Comparison of ENCODE assay signal across 24 cellular contexts in genomic region chr4:18686338-18687039, GRCh38.
DNase-seq lines count a peak whose midpoint lies in the region; ATAC-seq, FAIRE-seq and TF ChIP-seq lines count a peak whose summit lies in the region.
"Had no signal": no experiment of that assay in that cellular context is flagged by ENCODE, and none has a peak within 500 bp of the region (broad histone marks: within the 10 kb centered on the region; RNA-seq: fewer than 3 reads in every experiment).

No MANE protein-coding gene starts in this region.

- no peak overlapping the region for H3K27ac ChIP-seq in astrocyte (ENCODE audit: low read depth, low read length)
- H3K27ac ChIP-seq: 22Rv1, BLaER1, SJSA1 had no signal

- no peak overlapping the region for H2AFZ ChIP-seq in astrocyte (ENCODE audit: low read depth, low read length)
- H2AFZ ChIP-seq: GM23338 had no signal

- H3K36me3 ChIP-seq in astrocyte (ENCODE audit: insufficient read depth, low read length) (no peaks in the 10 kb centered on the region), endocrine pancreas (ENCODE audit: control insufficient read depth, insufficient read depth, low read length) (no peaks in the 10 kb centered on the region)
- H3K36me3 ChIP-seq: BLaER1, HAP-1, SJSA1 had no signal

- no peak overlapping the region for H3K4me3 ChIP-seq in astrocyte (ENCODE audit: insufficient read depth, low read depth, low read length)
- H3K4me3 ChIP-seq in endocrine pancreas (ENCODE audit: control insufficient read depth, insufficient read depth, low read length) = peak overlapping the region; percentile 20
- H3K4me3 ChIP-seq: BLaER1, GM23338, HAP-1, SJSA1 had no signal

- H3K4me1 Mint-ChIP-seq in astrocyte (ENCODE audit: low read depth, unreplicated experiment) (peaks cover 2% of the 10 kb centered on the region), progenitor cell of endocrine pancreas (ENCODE audit: low read depth) (peaks cover 28% of the 10 kb centered on the region)
- no peaks in the 10 kb centered on the region for H3K4me1 Mint-ChIP-seq in stimulated activated naive CD8-positive, alpha-beta T cell treated with anti-CD3 and anti-CD28 coated beads, Interleukin-15, amount 100 ng/mL, for 72 hours

- H3K27me3 ChIP-seq in astrocyte (ENCODE audit: insufficient read depth, low read length) (no peaks in the 10 kb centered on the region), endocrine pancreas (ENCODE audit: control insufficient read depth, insufficient read depth, low read length) (no peaks in the 10 kb centered on the region)
- H3K27me3 ChIP-seq: BLaER1, SJSA1 had no signal

- H3K9me3 ChIP-seq in astrocyte (ENCODE audit: insufficient read depth, low read depth, low read length) (no peaks in the 10 kb centered on the region), endocrine pancreas (ENCODE audit: control insufficient read depth, low read length) (no peaks in the 10 kb centered on the region)
- H3K9me3 ChIP-seq: BLaER1, Caco-2, HAP-1, SJSA1 had no signal

- H3K27me3 Mint-ChIP-seq in astrocyte (ENCODE audit: low read depth, unreplicated experiment) = peaks cover 1% of the 10 kb centered on the region
- no peaks in the 10 kb centered on the region for H3K27me3 Mint-ChIP-seq in progenitor cell of endocrine pancreas
- H3K27me3 Mint-ChIP-seq in stimulated activated naive CD8-positive, alpha-beta T cell treated with anti-CD3 and anti-CD28 coated beads, Interleukin-15, amount 100 ng/mL, for 72 hours = no peaks in the 10 kb centered on the region

- H3K4me2 ChIP-seq in astrocyte (ENCODE audit: low read length) = peak overlapping the region; percentile 46
- H3K4me2 ChIP-seq: BLaER1, GM23338 had no signal

- no peaks in the 10 kb centered on the region for H3K79me2 ChIP-seq in astrocyte (ENCODE audit: insufficient read depth, low read length)

- FAIRE-seq in astrocyte (lab: Jason Lieb, UNC) = no peak
- FAIRE-seq: G401.6, GM18507 had no signal

- H3K36me3 Mint-ChIP-seq in astrocyte (ENCODE audit: low read depth, unreplicated experiment) = no peaks in the 10 kb centered on the region
- no peaks in the 10 kb centered on the region for H3K36me3 Mint-ChIP-seq in progenitor cell of endocrine pancreas (ENCODE audit: insufficient read depth)

- no peaks in the 10 kb centered on the region for H4K20me1 ChIP-seq in astrocyte (ENCODE audit: insufficient read depth, low read length)
- H4K20me1 ChIP-seq: BLaER1 had no signal

- TF ChIP-seq CTCF in astrocyte (IDR thresholded peaks at IDR 0.05; ENCODE audit: insufficient read depth, low read depth, low read length) (no peak), progenitor cell of endocrine pancreas (IDR thresholded peaks at IDR 0.05; ENCODE audit: unreplicated experiment) (no peak)

- H3K9me3 Mint-ChIP-seq in astrocyte (ENCODE audit: unreplicated experiment) (no peaks in the 10 kb centered on the region), progenitor cell of endocrine pancreas (ENCODE audit: low read depth) (no peaks in the 10 kb centered on the region)
- no peaks in the 10 kb centered on the region for H3K9me3 Mint-ChIP-seq in stimulated activated naive CD8-positive, alpha-beta T cell treated with anti-CD3 and anti-CD28 coated beads, Interleukin-15, amount 100 ng/mL, for 72 hours
- H3K9me3 Mint-ChIP-seq: CD4-positive, alpha-beta T cell had no signal

- no peak overlapping the region for H3K27ac Mint-ChIP-seq in astrocyte (ENCODE audit: unreplicated experiment)
- H3K27ac Mint-ChIP-seq in progenitor cell of endocrine pancreas = peak overlapping the region; percentile 37
- peak overlapping the region in 1 of 2 donors; percentile 70 for H3K27ac Mint-ChIP-seq in stimulated activated naive CD8-positive, alpha-beta T cell treated with anti-CD3 and anti-CD28 coated beads, Interleukin-15, amount 100 ng/mL, for 72 hours
- H3K27ac Mint-ChIP-seq: CD4-positive, alpha-beta T cell; GM23338 had no signal

- ATAC-seq in stimulated activated naive CD8-positive, alpha-beta T cell treated with anti-CD3 and anti-CD28 coated beads, Interleukin-15, amount 100 ng/mL, for 72 hours = no peak
- ATAC-seq: GM23338, Panc1 had no signal

- DNase-seq in NCI-H1092 treated with DMSO at 0.1 percent for 48 hours (lab: John Stamatoyannopoulos, UW) (peak; percentile 42), NCI-H1092 (lab: John Stamatoyannopoulos, UW) (no peak), astrocyte (ENCODE audit: low read depth) (peak; percentile 26), progenitor cell of endocrine pancreas (ENCODE audit: low spot score, unreplicated experiment) (no peak), HK-2 (ENCODE audit: unreplicated experiment) (no peak), NCI-H2171 treated with DMSO at 0.1 percent for 48 hours (lab: John Stamatoyannopoulos, UW) (no peak)
- no peak for DNase-seq in stimulated activated naive CD8-positive, alpha-beta T cell treated with anti-CD3 and anti-CD28 coated beads, Interleukin-15, amount 100 ng/mL, for 72 hours
- DNase-seq: ACHN; Caco-2; CD4-positive, alpha-beta T cell; KG1; NCI-H1694 treated with DMSO at 0.1 percent for 48 hours; NCI-H2227 treated with DMSO at 0.1 percent for 48 hours; NCI-H510A; NK-92 treated with Interleukin-12 subunit alpha and Interleukin-12 subunit beta, amount 100 ng/mL, for 24 hours had no signal

- H3K4me3 Mint-ChIP-seq in astrocyte (ENCODE audit: unreplicated experiment) (no peak overlapping the region), progenitor cell of endocrine pancreas (ENCODE audit: low read depth) (no peak overlapping the region)
- no peak overlapping the region for H3K4me3 Mint-ChIP-seq in stimulated activated naive CD8-positive, alpha-beta T cell treated with anti-CD3 and anti-CD28 coated beads, Interleukin-15, amount 100 ng/mL, for 72 hours
- H3K4me3 Mint-ChIP-seq: CD4-positive, alpha-beta T cell; GM23338 had no signal

- H3K9ac ChIP-seq in astrocyte (ENCODE audit: low read length) (peak overlapping the region; percentile 7), endocrine pancreas (ENCODE audit: control insufficient read depth, insufficient read depth, low read length) (no peak overlapping the region)
- H3K9ac ChIP-seq: BLaER1 had no signal

- H3K4me1 ChIP-seq in astrocyte (ENCODE audit: insufficient read depth, low read length) (peaks cover 8% of the 10 kb centered on the region), endocrine pancreas (ENCODE audit: control insufficient read depth, insufficient read depth, low read length) (peaks cover 7% of the 10 kb centered on the region)
- H3K4me1 ChIP-seq: BLaER1, SJSA1 had no signal

Comparison
In these comparisons a context has a peak if more than half of its experiments do, and no peak if none do; other contexts are left out.
1. DNase-seq: peak in NCI-H1092 treated with DMSO at 0.1 percent for 48 hours (single experiment) and astrocyte (single experiment); none in NCI-H1092 (single experiment), progenitor cell of endocrine pancreas (single experiment), HK-2 (single experiment), NCI-H2171 treated with DMSO at 0.1 percent for 48 hours (single experiment) and stimulated activated naive CD8-positive, alpha-beta T cell treated with anti-CD3 and anti-CD28 coated beads, Interleukin-15, amount 100 ng/mL, for 72 hours (0 of 2).